Comparison of ENCODE assay signal across 11 cellular contexts in genomic region chr4:76194325-76194724, GRCh38. TPM values are rescaled to one million over a fixed set of nuclear protein-coding genes. Genes with fewer than 3 reads are reported as not detected.
DNase-seq lines count a peak whose midpoint lies in the region; ATAC-seq, FAIRE-seq and TF ChIP-seq lines count a peak whose summit lies in the region.
"Had no signal": no experiment of that assay in that cellular context is flagged by ENCODE, and none has a peak within 500 bp of the region (broad histone marks: within the 10 kb centered on the region; RNA-seq: fewer than 3 reads in every experiment).

No MANE protein-coding gene starts in this region.

- H3K36me3 Mint-ChIP-seq in activated T-cell treated with anti-CD3 and anti-CD28 coated beads, Interleukin-2, amount 50 U/mL, for 72 hours (ENCODE audit: insufficient read depth in 2 of 2) = peaks cover 7 to 17% of the 10 kb centered on the region in 2 donors

- H3K27me3 ChIP-seq in lower lobe of right lung (ENCODE audit: low read depth) = no peaks in the 10 kb centered on the region
- H3K27me3 ChIP-seq: BLaER1 had no signal

- no peak overlapping the region for H3K4me3 Mint-ChIP-seq in activated T-cell treated with anti-CD3 and anti-CD28 coated beads, Interleukin-2, amount 50 U/mL, for 72 hours
- H3K4me3 Mint-ChIP-seq: nephron progenitor cell had no signal

- no peak for ATAC-seq in activated T-cell treated with anti-CD3 and anti-CD28 coated beads, Interleukin-2, amount 50 U/mL, for 72 hours (replicated peaks in 1 of 2)
- ATAC-seq in lower lobe of right lung = peak; percentile 68 to 89
- no peak for ATAC-seq in stimulated activated naive CD8-positive, alpha-beta T cell treated with anti-CD3 and anti-CD28 coated beads, Interleukin-15, Interleukin-2, amounts not matched to agents 100 U/mL and 50 U/mL, for 24 hours
- ATAC-seq in HG03139 (IDR thresholded peaks at IDR 0.05; ENCODE audit: unreplicated experiment) = no peak

- H3K4me1 Mint-ChIP-seq in activated T-cell treated with anti-CD3 and anti-CD28 coated beads, Interleukin-2, amount 50 U/mL, for 72 hours (ENCODE audit: low read depth) = peaks cover 25% of the 10 kb centered on the region

- no peak for TF ChIP-seq POLR2A in GM12891 (IDR thresholded peaks at IDR 0.05; ENCODE audit: low read depth, low read length)

- H3K9me3 ChIP-seq in lower lobe of right lung = no peaks in the 10 kb centered on the region

- no peak for DNase-seq in activated T-cell treated with anti-CD3 and anti-CD28 coated beads, Interleukin-2, amount 50 U/mL, for 72 hours
- no peak for DNase-seq in activated T-cell treated with anti-CD3 and anti-CD28 coated beads, Interleukin-2, amount 50 U/mL, for 1 hour
- DNase-seq in coronary artery (ENCODE audit: low spot score) (no peak), lower lobe of right lung (no peak), NCI-H1417 treated with DMSO at 0.1 percent for 48 hours (lab: John Stamatoyannopoulos, UW) (no peak), GM12891 (ENCODE audit: insufficient read length, low spot score) (no peak)
- no peak for DNase-seq in stimulated activated naive CD8-positive, alpha-beta T cell treated with anti-CD3 and anti-CD28 coated beads, Interleukin-15, Interleukin-2, amounts not matched to agents 100 U/mL and 50 U/mL, for 24 hours
- DNase-seq: nephron progenitor cell; stimulated activated naive CD4-positive, alpha-beta T cell had no signal

- peaks cover 5 to 8% of the 10 kb centered on the region in 2 donors for H3K9me3 Mint-ChIP-seq in activated T-cell treated with anti-CD3 and anti-CD28 coated beads, Interleukin-2, amount 50 U/mL, for 72 hours

- TF ChIP-seq CTCF in coronary artery (IDR thresholded peaks at IDR 0.05) = no peak
- no peak for TF ChIP-seq CTCF in lower lobe of right lung (IDR thresholded peaks at IDR 0.05)

- H3K27ac Mint-ChIP-seq in activated T-cell treated with anti-CD3 and anti-CD28 coated beads, Interleukin-2, amount 50 U/mL, for 72 hours = peak overlapping the region; percentile 51
- H3K27ac Mint-ChIP-seq: nephron progenitor cell had no signal

- peaks cover 69% of the 10 kb centered on the region for H3K4me1 ChIP-seq in lower lobe of right lung

- intact Hi-C loops in lower lobe of right lung (cut with DNase I) = no loop called here

- no peaks in the 10 kb centered on the region for H3K27me3 Mint-ChIP-seq in activated T-cell treated with anti-CD3 and anti-CD28 coated beads, Interleukin-2, amount 50 U/mL, for 72 hours (ENCODE audit: low read depth)

- H3K36me3 ChIP-seq in lower lobe of right lung = peaks cover 48% of the 10 kb centered on the region

- H3K4me3 ChIP-seq in coronary artery = peak overlapping the region; percentile 16
- no peak overlapping the region for H3K4me3 ChIP-seq in lower lobe of right lung
- H3K4me3 ChIP-seq: BLaER1 had no signal

- no peak for FAIRE-seq in GM12891 (lab: Jason Lieb, UNC)

- H3K27ac ChIP-seq in coronary artery = peak overlapping the region; percentile 44 to 79
- no peak overlapping the region for H3K27ac ChIP-seq in lower lobe of right lung

TF ChIP-seq in GM12891, 5 proteins besides CTCF, POLR2A, EP300 and RAD21:
- TF ChIP-seq POLR2AphosphoS5 (IDR thresholded peaks at IDR 0.05; ENCODE audit: low read depth, low read length) = no peak
- TF ChIP-seq TAF1 (IDR thresholded peaks at IDR 0.05; ENCODE audit: low read depth, low read length) = no peak
- TF ChIP-seq SPI1 (IDR thresholded peaks at IDR 0.05; ENCODE audit: low read depth, low read length) = no peak
- TF ChIP-seq PAX5 (IDR thresholded peaks at IDR 0.05; ENCODE audit: insufficient read depth, low read length, severe bottlenecking) = no peak
- TF ChIP-seq POU2F2 (IDR thresholded peaks at IDR 0.05; ENCODE audit: low read depth, low read length) = no peak

RNA-seq across cellular contexts. Expression of gene SCARB2, which starts 19.3 kb away (rescaled TPM):
- 1 to 10 TPM; 5.1 to 8.1 TPM for total RNA-seq in activated T-cell treated with anti-CD3 and anti-CD28 coated beads, Interleukin-2, amount 50 U/mL, for 72 hours
- total RNA-seq in lower lobe of right lung = 166 TPM
- 3.7 TPM for polyA plus RNA-seq in GM12891 (2012; ENCODE audit: low read depth, missing spikeins)

RNA-seq across cellular contexts. Expression of gene NUP54, which starts 46.1 kb away (rescaled TPM):
- total RNA-seq in activated T-cell treated with anti-CD3 and anti-CD28 coated beads, Interleukin-2, amount 50 U/mL, for 72 hours = 10 to 100 TPM; 51.3 to 51.9 TPM
- total RNA-seq in lower lobe of right lung = 34.5 TPM
- polyA plus RNA-seq in GM12891 (2012; ENCODE audit: low read depth, missing spikeins) = 15.8 TPM

RNA-seq across cellular contexts. Expression of gene FAM47E, which starts 57.2 kb away (rescaled TPM):
- total RNA-seq in activated T-cell treated with anti-CD3 and anti-CD28 coated beads, Interleukin-2, amount 50 U/mL, for 72 hours = not detected
- total RNA-seq in lower lobe of right lung = 6.4 TPM
- polyA plus RNA-seq in GM12891 (2012; ENCODE audit: low read depth, missing spikeins) = not detected

Comparison
In these comparisons a context has a peak if more than half of its experiments do, and no peak if none do; other contexts are left out.
1. ATAC-seq: peak in lower lobe of right lung (2 of 2); none in activated T-cell treated with anti-CD3 and anti-CD28 coated beads, Interleukin-2, amount 50 U/mL, for 72 hours (0 of 2), stimulated activated naive CD8-positive, alpha-beta T cell treated with anti-CD3 and anti-CD28 coated beads, Interleukin-15, Interleukin-2, amounts not matched to agents 100 U/mL and 50 U/mL, for 24 hours (single experiment) and HG03139 (single experiment).
2. RNA of gene SCARB2, which starts 19.3 kb away (total RNA-seq): 166 TPM in lower lobe of right lung (single experiment); 5.1 to 8.1 TPM in activated T-cell treated with anti-CD3 and anti-CD28 coated beads, Interleukin-2, amount 50 U/mL, for 72 hours; every median in the first group is over 10 times any median in the second.